In the genomic region with DNA sequence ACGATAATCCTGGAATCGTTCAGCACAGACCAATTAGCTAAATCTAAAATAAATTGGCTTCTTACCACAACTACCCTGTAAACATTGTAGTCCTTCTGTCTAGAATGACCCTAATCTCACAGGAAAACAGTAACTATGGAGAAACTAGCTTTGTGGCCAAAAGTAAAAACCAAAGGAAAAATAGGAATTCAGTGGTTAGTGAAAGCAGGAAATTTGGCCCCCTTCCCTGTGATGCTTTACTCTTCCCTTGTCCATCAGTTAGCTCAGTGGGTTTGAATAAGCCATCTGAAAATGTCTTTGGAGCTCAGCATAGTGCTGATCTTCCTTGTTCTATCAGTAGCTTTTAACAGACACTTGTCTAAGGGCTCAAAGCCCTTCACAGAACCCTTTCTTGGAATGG, we compare ENCODE assay signal across 8 cellular contexts. TPM values are rescaled to one million over a fixed set of nuclear protein-coding genes. Genes with fewer than 3 reads are reported as not detected.
DNase-seq lines count a peak whose midpoint lies in the region; ATAC-seq, FAIRE-seq and TF ChIP-seq lines count a peak whose summit lies in the region.

No MANE protein-coding gene starts in this region.

- H3K4me1 Mint-ChIP-seq in activated T-cell treated with anti-CD3 and anti-CD28 coated beads, Interleukin-2, amount 50 U/mL, for 24 hours (ENCODE audit: low read depth), result peaks cover 36% of the 10 kb centered on the region
- H3K4me1 Mint-ChIP-seq in activated CD8-positive, alpha-beta T cell treated with anti-CD3 and anti-CD28 coated beads for 36 hours (ENCODE audit: low read depth), result peaks cover 29% of the 10 kb centered on the region

- FAIRE-seq in keratinocyte (lab: Jason Lieb, UNC), result peak; percentile 60

- no peaks in the 10 kb centered on the region for H3K27me3 Mint-ChIP-seq in activated T-cell treated with anti-CD3 and anti-CD28 coated beads, Interleukin-2, amount 50 U/mL, for 24 hours
- no peaks in the 10 kb centered on the region for H3K27me3 Mint-ChIP-seq in activated CD8-positive, alpha-beta T cell treated with anti-CD3 and anti-CD28 coated beads for 36 hours

- no peaks in the 10 kb centered on the region for H3K27me3 ChIP-seq in keratinocyte (ENCODE audit: control insufficient read depth, extremely low read depth, insufficient read depth, low read length)
- no peaks in the 10 kb centered on the region for H3K27me3 ChIP-seq in tibial artery

- peaks cover 0 to 3% of the 10 kb centered on the region in 2 experiments for H3K36me3 ChIP-seq in keratinocyte (ENCODE audit: control insufficient read depth in 2 of 2, extremely low read depth in 1 of 2, insufficient read depth in 2 of 2, low read length in 2 of 2)
- H3K36me3 ChIP-seq in tibial artery, result peaks cover 9 to 17% (median 16%) of the 10 kb centered on the region in 3 donors

- no peaks in the 10 kb centered on the region for H3K9me1 ChIP-seq in keratinocyte (ENCODE audit: control insufficient read depth, extremely low read depth, insufficient read depth, low read length)

- POLR2A ChIA-PET in activated CD8-positive, alpha-beta T cell treated with anti-CD3 and anti-CD28 coated beads for 36 hours (lab: Charles Lee), result interaction anchor here (0.6 to 1.6 kb wide), 5 partner anchors 9 to 526 kb away, joined by 3 to 4 read pairs (median 3); no protein-coding TSS in a partner anchor

- H4K20me1 ChIP-seq in keratinocyte (ENCODE audit: control insufficient read depth, extremely low read depth, insufficient read depth, low read length), result no peaks in the 10 kb centered on the region

- peaks cover 59% of the 10 kb centered on the region for H3K36me3 Mint-ChIP-seq in activated T-cell treated with anti-CD3 and anti-CD28 coated beads, Interleukin-2, amount 50 U/mL, for 24 hours (ENCODE audit: low read depth)
- H3K36me3 Mint-ChIP-seq in activated CD8-positive, alpha-beta T cell treated with anti-CD3 and anti-CD28 coated beads for 36 hours (ENCODE audit: low read depth), result peaks cover 22% of the 10 kb centered on the region

- no peaks in the 10 kb centered on the region for H3K9me3 ChIP-seq in keratinocyte (ENCODE audit: control insufficient read depth, low read depth, low read length)
- no peaks in the 10 kb centered on the region for H3K9me3 ChIP-seq in tibial artery

- H3K4me3 ChIP-seq in keratinocyte (ENCODE audit: control insufficient read depth in 2 of 3, extremely low read depth in 1 of 3, insufficient read depth in 2 of 3, low read depth in 1 of 3, low read length in 3 of 3) (peak overlapping the region; percentile 85 to 98 (median 94)), tibial artery (peak overlapping the region; percentile 68 to 92)

- H3K4me2 ChIP-seq in keratinocyte (ENCODE audit: control insufficient read depth, extremely low read depth, insufficient read depth, low read depth, low read length), result peak overlapping the region; percentile 73

- no peak for TF ChIP-seq CTCF in activated CD8-positive, alpha-beta T cell treated with anti-CD3 and anti-CD28 coated beads for 36 hours (IDR thresholded peaks at IDR 0.05)
- no peak for TF ChIP-seq CTCF in keratinocyte (optimal IDR thresholded peaks at IDR 0.05 in 1 of 3, IDR thresholded peaks at IDR 0.05 in 1 of 3, conservative IDR thresholded peaks at IDR 0.05 in 1 of 3; ENCODE audit: extremely low read depth in 1 of 3, insufficient read depth in 2 of 3, low read length in 3 of 3)
- no peak for TF ChIP-seq CTCF in tibial artery (IDR thresholded peaks at IDR 0.05)

- peak overlapping the region; percentile 50 for H3K27ac Mint-ChIP-seq in activated T-cell treated with anti-CD3 and anti-CD28 coated beads, Interleukin-2, amount 50 U/mL, for 24 hours
- no peak overlapping the region for H3K27ac Mint-ChIP-seq in activated CD8-positive, alpha-beta T cell treated with anti-CD3 and anti-CD28 coated beads for 36 hours

- dilution Hi-C loops in keratinocyte (cut with MboI; ENCODE audit: extremely low pct_ligation_motif_present, low sequenced_read_pairs), result no loop called here

- no peaks in the 10 kb centered on the region for H3K9me3 Mint-ChIP-seq in activated T-cell treated with anti-CD3 and anti-CD28 coated beads, Interleukin-2, amount 50 U/mL, for 24 hours
- H3K9me3 Mint-ChIP-seq in activated CD8-positive, alpha-beta T cell treated with anti-CD3 and anti-CD28 coated beads for 36 hours, result peaks cover 5% of the 10 kb centered on the region

- H3K9ac ChIP-seq in keratinocyte (ENCODE audit: control insufficient read depth, extremely low read depth, insufficient read depth, low read length), result peak overlapping the region; percentile 96

- no peak for ATAC-seq in activated CD8-positive, alpha-beta T cell treated with anti-CD3 and anti-CD28 coated beads for 36 hours
- ATAC-seq in GM19035 (IDR thresholded peaks at IDR 0.05; ENCODE audit: unreplicated experiment) (no peak), GM18873 (IDR thresholded peaks at IDR 0.05; ENCODE audit: low FRiP score, unreplicated experiment) (no peak)

- CTCF ChIA-PET in activated CD8-positive, alpha-beta T cell treated with anti-CD3 and anti-CD28 coated beads for 36 hours (lab: Charles Lee), result interaction anchor here (0.7 to 1.5 kb wide), 6 partner anchors 9 to 266 kb away, joined by 3 to 5 read pairs (median 4); no protein-coding TSS in a partner anchor

- H2AFZ ChIP-seq in keratinocyte (ENCODE audit: control insufficient read depth, low read length), result no peak overlapping the region

- H3K27ac ChIP-seq in keratinocyte (ENCODE audit: control insufficient read depth, insufficient read depth, low read length) (peak overlapping the region; percentile 91), tibial artery (peak overlapping the region in 1 of 2 donors; percentile 95)

- intact Hi-C loops in activated CD8-positive, alpha-beta T cell treated with anti-CD3 and anti-CD28 coated beads for 36 hours (cut with micrococcal nuclease), result no loop called here
- intact Hi-C loops in tibial artery (cut with DNase I; ENCODE audit: low total_unique reads), result no loop called here

- peaks cover 8% of the 10 kb centered on the region for H3K4me1 ChIP-seq in keratinocyte (ENCODE audit: control insufficient read depth, extremely low read depth, insufficient read depth, low read length)
- H3K4me1 ChIP-seq in tibial artery, result peaks cover 0 to 43% (median 18%) of the 10 kb centered on the region in 4 donors

- peaks cover 62% of the 10 kb centered on the region for H3K79me2 ChIP-seq in keratinocyte (ENCODE audit: control insufficient read depth, insufficient read depth, low read length)

- H3K4me3 Mint-ChIP-seq in activated T-cell treated with anti-CD3 and anti-CD28 coated beads, Interleukin-2, amount 50 U/mL, for 24 hours, result peak overlapping the region; percentile 89
- H3K4me3 Mint-ChIP-seq in activated CD8-positive, alpha-beta T cell treated with anti-CD3 and anti-CD28 coated beads for 36 hours, result peak overlapping the region; percentile 88

- DNase-seq in activated T-cell treated with anti-CD3 and anti-CD28 coated beads, Interleukin-2, amount 50 U/mL, for 24 hours, result no peak
- DNase-seq in activated T-cell treated with anti-CD3 and anti-CD28 coated beads, Interleukin-2, amount 50 U/mL, for 1 hour, result no peak
- DNase-seq in activated CD8-positive, alpha-beta T cell treated with anti-CD3 and anti-CD28 coated beads for 36 hours, result no peak
- DNase-seq in keratinocyte (ENCODE audit: low read depth, low spot score) (no peak), tibial artery (no peak), occipital lobe (lab: John Stamatoyannopoulos, UW) (no peak)

RNA-seq across cellular contexts. Expression of a gene that starts 1.6 kb away (rescaled TPM):
- 10 to 100 TPM; 73.0 to 74.9 TPM for total RNA-seq in activated CD8-positive, alpha-beta T cell treated with anti-CD3 and anti-CD28 coated beads for 36 hours
- polyA plus RNA-seq in keratinocyte, result 48.0 to 65.2 TPM (median 54.3 TPM) in 3 replicates
- polyA plus RNA-seq in keratinocyte (2011; ENCODE audit: low read depth), result 92.3 TPM
- polyA plus RNA-seq in keratinocyte (2011; cell fraction: cytosol; rRNA removed), result 37.0 and 64.9 TPM in 2 replicates
- polyA plus RNA-seq in keratinocyte (2011; cell fraction: nucleus; rRNA removed), result 36.9 and 55.1 TPM in 2 replicates
- 52.9 and 56.1 TPM in 2 replicates for polyA plus RNA-seq in keratinocyte (2012; ENCODE audit: low replicate concordance)
- 19.8 to 107 TPM (median 86.0 TPM) in 3 replicates for polyA minus RNA-seq in keratinocyte
- 48.3 TPM for polyA minus RNA-seq in keratinocyte (2011; cell fraction: cytosol; rRNA and poly(A)+ RNA removed)
- polyA minus RNA-seq in keratinocyte (2011; cell fraction: nucleus; rRNA and poly(A)+ RNA removed), result 47.9 and 60.2 TPM in 2 replicates
- 72.2 TPM for total RNA-seq in occipital lobe
